Comparison of ENCODE assay signal across 8 cellular contexts in the genomic region with DNA sequence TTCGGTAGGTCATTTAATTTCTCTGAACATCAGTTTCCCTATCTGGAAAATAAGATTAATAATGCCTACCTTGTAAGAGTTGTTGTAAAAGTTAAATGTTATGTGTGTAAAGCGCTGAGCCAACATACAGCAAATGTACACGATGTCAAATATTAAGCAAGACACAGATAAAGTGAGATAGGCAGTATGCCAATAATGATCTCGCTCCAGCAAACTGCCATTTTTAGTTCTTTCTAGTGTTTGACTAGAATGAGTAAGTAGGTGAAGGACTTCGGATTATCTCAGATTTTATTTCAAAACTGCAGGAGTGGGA. TPM values are rescaled to one million over a fixed set of nuclear protein-coding genes. Genes with fewer than 3 reads are reported as not detected.
DNase-seq lines count a peak whose midpoint lies in the region; ATAC-seq and TF ChIP-seq lines count a peak whose summit lies in the region.

No MANE protein-coding gene starts in this region.

- H3K4me1 Mint-ChIP-seq in activated naive CD8-positive, alpha-beta T cell (ENCODE audit: low read depth), result peaks cover 57% of the 10 kb centered on the region

- no peaks in the 10 kb centered on the region for H3K27me3 Mint-ChIP-seq in activated naive CD8-positive, alpha-beta T cell

- ATAC-seq in GM18867 (IDR thresholded peaks at IDR 0.05; ENCODE audit: unreplicated experiment) (peak; percentile 11), HG02938 (IDR thresholded peaks at IDR 0.05; ENCODE audit: unreplicated experiment) (peak; percentile 21), left colon (peak; percentile 22)

- peak overlapping the region; percentile 93 to 98 for H3K27ac ChIP-seq in tibial artery

- peak overlapping the region; percentile 88 to 99 for H3K4me3 ChIP-seq in tibial artery

- peaks cover 0 to 62% (median 27%) of the 10 kb centered on the region in 4 donors for H3K4me1 ChIP-seq in tibial artery

- H3K27me3 ChIP-seq in tibial artery, result no peaks in the 10 kb centered on the region

- no peaks in the 10 kb centered on the region for H3K9me3 Mint-ChIP-seq in activated naive CD8-positive, alpha-beta T cell (ENCODE audit: low read depth)

- peak overlapping the region; percentile 98 for H3K27ac Mint-ChIP-seq in activated naive CD8-positive, alpha-beta T cell

- intact Hi-C loops in left colon (cut with DNase I, micrococcal nuclease) (no loop called here), tibial artery (cut with DNase I; ENCODE audit: low total_unique reads) (loop anchor here (5.0 to 10.0 kb wide), 2 partner anchors 72 to 80 kb away; a partner anchor contains a TSS)

- H3K36me3 ChIP-seq in tibial artery, result no peaks in the 10 kb centered on the region

- H3K36me3 Mint-ChIP-seq in activated naive CD8-positive, alpha-beta T cell, result peaks cover 2% of the 10 kb centered on the region

- peak overlapping the region; percentile 97 for H3K4me3 Mint-ChIP-seq in activated naive CD8-positive, alpha-beta T cell

- TF ChIP-seq CTCF in tibial artery (IDR thresholded peaks at IDR 0.05), result no peak

- DNase-seq in left colon (no peak), tibial artery (no peak), 8988T (no peak), NCI-H1436 (lab: John Stamatoyannopoulos, UW) (no peak), OCI-M1 (lab: John Stamatoyannopoulos, UW) (no peak)

- no peaks in the 10 kb centered on the region for H3K9me3 ChIP-seq in tibial artery

RNA-seq across cellular contexts. Expression of a gene that starts 0.8 kb away (rescaled TPM):
- 10 to 100 TPM; 80.8 to 90.9 TPM for total RNA-seq in left colon
